28 cellular contexts compared by ENCODE assay signal in genomic region chr17:59129814-59130213, GRCh38.
"Had no signal": no experiment of that assay in that cellular context is flagged by ENCODE, and none has a peak within 500 bp of the region (broad histone marks: within the 10 kb centered on the region; RNA-seq: fewer than 3 reads in every experiment).

No MANE protein-coding gene starts in this region.

- H3K27ac ChIP-seq: colonic mucosa, coronary artery, dorsolateral prefrontal cortex, epithelial cell of prostate, esophagus muscularis mucosa, esophagus squamous epithelium, foreskin keratinocyte, gastrocnemius medialis, gastroesophageal sphincter, heart left ventricle, heart right ventricle had no signal

- H3K27me3 ChIP-seq: colonic mucosa, dorsolateral prefrontal cortex, esophagus muscularis mucosa, esophagus squamous epithelium, foreskin keratinocyte, gastrocnemius medialis, gastroesophageal sphincter, heart left ventricle, heart right ventricle had no signal

- H3K9me3 Mint-ChIP-seq: effector memory CD8-positive, alpha-beta T cell; endodermal cell had no signal

- H3K4me3 Mint-ChIP-seq: effector memory CD8-positive, alpha-beta T cell; endodermal cell had no signal

- FAIRE-seq: colon, endometrium, endothelial cell of umbilical vein, frontal cortex had no signal

- DNase-seq: colonic mucosa; cortex of kidney; dermis blood vessel endothelial cell; dorsolateral prefrontal cortex; effector CD4-positive, alpha-beta T cell; effector CD8-positive, alpha-beta T cell; effector memory CD4-positive, alpha-beta T cell; effector memory CD8-positive, alpha-beta T cell; endodermal cell; erythroblast; esophagus squamous epithelium; foreskin fibroblast; foreskin keratinocyte; foreskin melanocyte; gastrocnemius medialis; glutamatergic neuron; head of caudate nucleus; heart left ventricle; heart right ventricle had no signal

- H3K9me3 ChIP-seq: colonic mucosa, esophagus muscularis mucosa, esophagus squamous epithelium, gastrocnemius medialis, gastroesophageal sphincter, heart left ventricle, heart right ventricle had no signal

- H3K4me1 Mint-ChIP-seq: endodermal cell had no signal

- H3K36me3 ChIP-seq: colonic mucosa, gastrocnemius medialis had no signal

- H3K4me3 ChIP-seq: colonic mucosa, coronary artery, dorsolateral prefrontal cortex, esophagus muscularis mucosa, esophagus squamous epithelium, gastrocnemius medialis, gastroesophageal sphincter, heart left ventricle, heart right ventricle had no signal

- H3K27me3 Mint-ChIP-seq: effector memory CD8-positive, alpha-beta T cell had no signal

- H3K4me1 ChIP-seq: colonic mucosa, esophagus muscularis mucosa, esophagus squamous epithelium, foreskin keratinocyte, gastrocnemius medialis, heart right ventricle had no signal

- ATAC-seq: effector memory CD8-positive, alpha-beta T cell; esophagus mucosa; foreskin keratinocyte; gastrocnemius medialis; gastroesophageal sphincter; heart left ventricle; heart right ventricle had no signal
